In genomic region chr17:45201880-45202279, GRCh38 we compare ENCODE assay signal across 8 cellular contexts. TPM values are rescaled to one million over a fixed set of nuclear protein-coding genes. Genes with fewer than 3 reads are reported as not detected.
DNase-seq lines count a peak whose midpoint lies in the region; ATAC-seq and TF ChIP-seq lines count a peak whose summit lies in the region.
"Not testable (repeated sequence)": the region's sequence is repeated elsewhere in the genome, so short reads cannot be mapped to it uniquely, and the experiment has no call there.

No MANE protein-coding gene starts in this region.

- not testable (repeated sequence) for H2AFZ ChIP-seq in IMR-90 (replicated peaks; ENCODE audit: low read length, poor library complexity)

- H3K27ac ChIP-seq in BLaER1 (0 out of 2 replicates have a peak overlapping the region, but pooled peaks have one; percentile 45), RWPE1 (peak overlapping the region; percentile 45; the same call in 1 of the 2 replicates), right cardiac atrium (ENCODE audit: low read length) (peak overlapping the region; percentile 72), neutrophil (peak overlapping the region; percentile 75)
- H3K27ac ChIP-seq in IMR-90 (ENCODE audit: insufficient read depth, low read length); aorta (ENCODE audit: low read depth in 1 of 2, low read length in 2 of 2): not testable (repeated sequence)

- H4K5ac ChIP-seq in IMR-90 (ENCODE audit: low read depth, low read length) = not testable (repeated sequence)

- not testable (repeated sequence) for H3K27ac Mint-ChIP-seq in MCF 10A (ENCODE audit: low read depth, unreplicated experiment)

- not testable (repeated sequence) for H3K18ac ChIP-seq in IMR-90 (ENCODE audit: low read depth, low read length)

- intact Hi-C loops in IMR-90 (cut with micrococcal nuclease); MCF 10A (cut with micrococcal nuclease); right cardiac atrium (cut with DNase I); aorta (cut with DNase I): not testable (repeated sequence)

- not testable (repeated sequence) for H2BK15ac ChIP-seq in IMR-90 (ENCODE audit: low read depth, low read length)

- 60% methylated on average over 1 of the region's 6 CpGs; no CpG with 5 or more reads in 1 of the 2 experiments for WGBS in IMR-90 (ENCODE audit: extremely low coverage in 2 of 2, insufficient read length in 1 of 2), 2 experiments
- 74% methylated on average over 6 of the region's 6 CpGs for WGBS in right cardiac atrium
- WGBS in aorta, 2 donors = 86 to 90% methylated on average over 6 of the region's 6 CpGs

- H4K20me1 ChIP-seq in BLaER1; IMR-90 (ENCODE audit: insufficient read depth, low read length): not testable (repeated sequence)

- not testable (repeated sequence) for H3K79me1 ChIP-seq in IMR-90 (ENCODE audit: low read depth in 1 of 2, low read length in 2 of 2)

- not testable (repeated sequence) for H3K9me3 ChIP-seq in BLaER1; IMR-90 (ENCODE audit: control insufficient read depth, insufficient read depth, low read length); right cardiac atrium (ENCODE audit: control insufficient read depth, low read length); neutrophil; aorta (ENCODE audit: control insufficient read depth, low read length)

- TF ChIP-seq CTCF in IMR-90 (conservative IDR thresholded peaks at IDR 0.05; ENCODE audit: low read depth, low read length); RWPE1 (conservative IDR thresholded peaks at IDR 0.05; ENCODE audit: low read depth); MCF 10A (IDR thresholded peaks at IDR 0.05; ENCODE audit: unreplicated experiment); fibroblast of mammary gland (conservative IDR thresholded peaks at IDR 0.05; ENCODE audit: control insufficient read depth, insufficient read depth, low read depth, low read length); neutrophil (IDR thresholded peaks at IDR 0.05): not testable (repeated sequence)

- dilution Hi-C loops in IMR-90 (cut with HindIII; ENCODE audit: low sequenced_read_pairs, unreplicated experiment) = not testable (repeated sequence)

- H3K14ac ChIP-seq in IMR-90 (replicated peaks; ENCODE audit: low read depth, low read length) = not testable (repeated sequence)

- H3K27me3 Mint-ChIP-seq in MCF 10A (ENCODE audit: insufficient read depth, unreplicated experiment) = not testable (repeated sequence)

- H3K9ac ChIP-seq in BLaER1; IMR-90 (ENCODE audit: low read depth, low read length): not testable (repeated sequence)

- not testable (repeated sequence) for H3K27me3 ChIP-seq in BLaER1; IMR-90 (ENCODE audit: control insufficient read depth, insufficient read depth, low read length); right cardiac atrium (ENCODE audit: control insufficient read depth, insufficient read depth); neutrophil; aorta (ENCODE audit: control insufficient read depth in 1 of 2, insufficient read depth in 2 of 2, low read length in 1 of 2)

- H2BK5ac ChIP-seq in IMR-90 (ENCODE audit: low read depth, low read length, poor library complexity, severe bottlenecking) = not testable (repeated sequence)

- not testable (repeated sequence) for H4K8ac ChIP-seq in IMR-90 (ENCODE audit: low read depth in 2 of 2, low read length in 2 of 2)

- not testable (repeated sequence) for H3K4me3 ChIP-seq in BLaER1; IMR-90 (ENCODE audit: insufficient read depth, low read depth, low read length); fibroblast of mammary gland (ENCODE audit: control insufficient read depth, low read depth, low read length); right cardiac atrium (ENCODE audit: low read length); aorta (ENCODE audit: low read length in 2 of 2)
- H3K4me3 ChIP-seq in neutrophil (ENCODE audit: low read depth in 1 of 2, low read length in 1 of 2) = peak overlapping the region in 1 of 2 experiments; percentile 15

- H3K4me1 ChIP-seq in BLaER1 (peaks cover 53% of the 10 kb centered on the region), IMR-90 (ENCODE audit: control insufficient read depth, insufficient read depth, low read length) (peaks cover 10% of the 10 kb centered on the region), neutrophil (ENCODE audit: control insufficient read depth in 1 of 2, insufficient read depth in 1 of 2, low read depth in 1 of 2, low read length in 1 of 2) (peaks cover 47 to 48% of the 10 kb centered on the region in 2 experiments)
- not testable (repeated sequence) for H3K4me1 ChIP-seq in right cardiac atrium (ENCODE audit: control insufficient read depth, insufficient read depth, low read length); aorta (ENCODE audit: control insufficient read depth in 1 of 2, insufficient read depth in 2 of 2, low read length in 2 of 2)

- not testable (repeated sequence) for H4K91ac ChIP-seq in IMR-90 (ENCODE audit: insufficient read depth, low read depth, low read length)

- not testable (repeated sequence) for H2BK20ac ChIP-seq in IMR-90 (ENCODE audit: low read depth, low read length)

- not testable (repeated sequence) for TF ChIP-seq POLR2A in IMR-90 (IDR thresholded peaks at IDR 0.05; ENCODE audit: low read depth, low read length)

- H3K56ac ChIP-seq in IMR-90 (ENCODE audit: extremely low read depth, insufficient read depth, low read length) = not testable (repeated sequence)

- H3K36me3 Mint-ChIP-seq in MCF 10A (ENCODE audit: insufficient read depth, unreplicated experiment) = not testable (repeated sequence)

- H3K9me3 Mint-ChIP-seq in MCF 10A (ENCODE audit: unreplicated experiment) = not testable (repeated sequence)

- H3K4ac ChIP-seq in IMR-90 (ENCODE audit: low read depth, low read length) = not testable (repeated sequence)

- CTCF ChIA-PET in IMR-90 (lab: Yijun Ruan, JAX) = not testable (repeated sequence)
- CTCF ChIA-PET in RWPE1 (lab: Yijun Ruan, JAX) = interaction anchor here (0.5 to 0.9 kb wide), 5 partner anchors 29 to 211 kb away, joined by 3 to 6 read pairs (median 4); partner anchors contain the start of gene HEXIM1
- CTCF ChIA-PET in MCF 10A (lab: Yijun Ruan, JAX) = interaction anchor here (0.6 to 10.1 kb wide), 8 partner anchors 10 to 103 kb away, joined by 3 to 200 read pairs (median 4); partner anchors contain the start of genes ACBD4 and HEXIM1

- DNase-seq in IMR-90; RWPE1 (ENCODE audit: low spot score); aorta: not testable (repeated sequence)
- DNase-seq in MCF 10A (ENCODE audit: unreplicated experiment) (peak; percentile 89), fibroblast of mammary gland (ENCODE audit: low read depth) (peak; percentile 71), right cardiac atrium (peak; percentile 58 to 79 (median 75))

- H2AK9ac ChIP-seq in IMR-90 (replicated peaks; ENCODE audit: low read depth, low read length, poor library complexity) = not testable (repeated sequence)

- H3K9me1 ChIP-seq in IMR-90 (ENCODE audit: insufficient read depth, low read length) = not testable (repeated sequence)

- H3K4me1 Mint-ChIP-seq in MCF 10A (ENCODE audit: insufficient read depth, unreplicated experiment) = not testable (repeated sequence)

- not testable (repeated sequence) for H3K23ac ChIP-seq in IMR-90 (ENCODE audit: low read depth, low read length)

- in situ Hi-C loops in IMR-90 (cut with MboI; ENCODE audit: low sequenced_read_pairs) = loop anchor here (25.0 kb wide), 1 partner anchor 385 kb away; no protein-coding TSS in a partner anchor

- not testable (repeated sequence) for BruUV-seq in IMR-90 (replicated peaks; lab: Mats Ljungman, UMichigan); MCF 10A (replicated peaks; lab: Mats Ljungman, UMichigan)

- H2BK120ac ChIP-seq in IMR-90 (ENCODE audit: low read depth, low read length) = not testable (repeated sequence)

- POLR2A ChIA-PET in IMR-90 (lab: Charles Lee; ENCODE audit: unreplicated experiment) = interaction anchor here (0.7 kb wide), 1 partner anchor 40 kb away, joined by 4 read pairs; the partner anchor contains the start of gene HEXIM2
- POLR2A ChIA-PET in RWPE1 (lab: Yijun Ruan, JAX; ENCODE audit: low non-redundant PET) = not testable (repeated sequence)
- POLR2A ChIA-PET in MCF 10A (lab: Yijun Ruan, JAX) = interaction anchor here (0.6 to 15.0 kb wide), 10 partner anchors 16 to 217 kb away, joined by 3 to 396 read pairs (median 3); partner anchors contain the start of genes ACBD4, HEXIM1 and HEXIM2

- not testable (repeated sequence) for H2AK5ac ChIP-seq in IMR-90 (ENCODE audit: low read depth, low read length)

- H3K4me2 ChIP-seq in BLaER1; IMR-90 (ENCODE audit: low read depth, low read length): not testable (repeated sequence)

- not testable (repeated sequence) for ATAC-seq in IMR-90 (ENCODE audit: low read depth)
- ATAC-seq in right cardiac atrium (peak; percentile 56 to 61), aorta (ENCODE audit: low FRiP score) (peak; percentile 77)

- not testable (repeated sequence) for H3K36me3 ChIP-seq in BLaER1; IMR-90 (ENCODE audit: control insufficient read depth, insufficient read depth, low read length); neutrophil; aorta (ENCODE audit: control insufficient read depth in 1 of 2, insufficient read depth in 2 of 2, low read length in 1 of 2)

- not testable (repeated sequence) for H3K4me3 Mint-ChIP-seq in MCF 10A (ENCODE audit: unreplicated experiment)

- not testable (repeated sequence) for TF ChIP-seq RAD21 in IMR-90 (IDR thresholded peaks at IDR 0.05; ENCODE audit: low read length)

RNA-seq across cellular contexts. Expression of gene FMNL1, which starts 19.8 kb away (rescaled TPM):
- total RNA-seq in IMR-90 (2012; rRNA removed) (0.36 and 0.56 TPM in 2 replicates), MCF 10A (2022) (28.1 and 35.8 TPM in 2 replicates), right cardiac atrium (10 to 100 TPM; 12.3 to 17.0 (median 14.1) TPM), aorta (10 to 100 TPM; 24.0 to 51.7 TPM)
- polyA plus RNA-seq in IMR-90 (2012; rRNA removed) (1.4 and 2.3 TPM in 2 replicates), right cardiac atrium (10.5 TPM), aorta (10 to 100 TPM in 1 of 2 donors, 1 to 10 TPM in 1; 2.2 to 11.9 TPM)
- 4.2 and 5.3 TPM in 2 replicates for polyA plus RNA-seq in IMR-90 (2012; cell fraction: cytosol; rRNA removed)
- polyA plus RNA-seq in IMR-90 (2012; cell fraction: nucleus; rRNA removed; ENCODE audit: low replicate concordance) = 10.8 and 12.1 TPM in 2 replicates

RNA-seq across cellular contexts. Expression of gene HEXIM2, which starts 40.2 kb away (rescaled TPM):
- 5.6 and 6.1 TPM in 2 replicates for total RNA-seq in IMR-90 (2012; rRNA removed)
- 4.5 TPM in 2 replicates for polyA plus RNA-seq in IMR-90 (2012; rRNA removed)
- polyA plus RNA-seq in IMR-90 (2012; cell fraction: cytosol; rRNA removed) = 5.2 and 10.6 TPM in 2 replicates
- polyA plus RNA-seq in IMR-90 (2012; cell fraction: nucleus; rRNA removed; ENCODE audit: low replicate concordance) = 2.9 and 6.9 TPM in 2 replicates
- total RNA-seq in MCF 10A (2022) = 5.1 and 7.7 TPM in 2 replicates
- 1 to 10 TPM; 3.5 to 8.2 (median 6.6) TPM for total RNA-seq in right cardiac atrium
- polyA plus RNA-seq in right cardiac atrium = 6.5 TPM
- total RNA-seq in aorta = 1 to 10 TPM; 2.7 to 6.0 TPM
- polyA plus RNA-seq in aorta = 1 to 10 TPM; 4.4 to 10.0 TPM

RNA-seq across cellular contexts. Expression of gene HEXIM1, which starts 53.6 kb away (rescaled TPM):
- total RNA-seq in IMR-90 (2012; rRNA removed) = 5.9 and 8.6 TPM in 2 replicates
- 14.5 TPM in 2 replicates for polyA plus RNA-seq in IMR-90 (2012; rRNA removed)
- 13.5 and 13.8 TPM in 2 replicates for polyA plus RNA-seq in IMR-90 (2012; cell fraction: cytosol; rRNA removed)
- polyA plus RNA-seq in IMR-90 (2012; cell fraction: nucleus; rRNA removed; ENCODE audit: low replicate concordance) = 8.5 and 12.5 TPM in 2 replicates
- 22.5 and 26.7 TPM in 2 replicates for total RNA-seq in MCF 10A (2022)
- total RNA-seq in right cardiac atrium = 10 to 100 TPM; 37.1 to 42.6 (median 40.6) TPM
- 21.2 TPM for polyA plus RNA-seq in right cardiac atrium
- total RNA-seq in aorta = 10 to 100 TPM; 48.7 to 64.0 TPM
- polyA plus RNA-seq in aorta = 10 to 100 TPM; 40.8 to 62.6 TPM
